ENCODE assay signal across 25 cellular contexts in genomic region chr1:67005068-67005467, GRCh38. TPM values are rescaled to one million over a fixed set of nuclear protein-coding genes. Genes with fewer than 3 reads are reported as not detected.
DNase-seq lines count a peak whose midpoint lies in the region; ATAC-seq lines count a peak whose summit lies in the region.
"Had no signal": no experiment of that assay in that cellular context is flagged by ENCODE, and none has a peak within 500 bp of the region (broad histone marks: within the 10 kb centered on the region; RNA-seq: fewer than 3 reads in every experiment).

No MANE protein-coding gene starts in this region.

- H3K36me3 ChIP-seq in SJCRH30: peaks cover 16% of the 10 kb centered on the region

- H3K27me3 Mint-ChIP-seq in naive thymus-derived CD8-positive, alpha-beta T cell: no peaks in the 10 kb centered on the region
- H3K27me3 Mint-ChIP-seq: brain; CD4-positive, alpha-beta T cell; stimulated activated naive CD8-positive, alpha-beta T cell treated with anti-CD3 and anti-CD28 coated beads, Interleukin-15, Interleukin-2, amounts not matched to agents 100 ng/mL and 50 ng/mL, for 24 hours had no signal

- H3K9me3 ChIP-seq in SJCRH30 (replicated peaks): no peaks in the 10 kb centered on the region
- H3K9me3 ChIP-seq: transverse colon had no signal

- H3K9me3 Mint-ChIP-seq in naive thymus-derived CD8-positive, alpha-beta T cell: peaks cover 0 to 2% (median 0%) of the 10 kb centered on the region in 9 donors
- H3K9me3 Mint-ChIP-seq: CD4-positive, alpha-beta T cell; stimulated activated naive CD8-positive, alpha-beta T cell treated with anti-CD3 and anti-CD28 coated beads, Interleukin-15, Interleukin-2, amounts not matched to agents 100 ng/mL and 50 ng/mL, for 24 hours; T-helper 2 cell treated with Interferon-gamma antibody and Interleukin-4, amounts not matched to agents 5 μg/mL and 100 μg/mL, for 36 hours had no signal

- no peaks in the 10 kb centered on the region for H3K27me3 ChIP-seq in SJCRH30
- H3K27me3 ChIP-seq: transverse colon had no signal

- DNase-seq in COLO668 (lab: John Stamatoyannopoulos, UW; ENCODE audit: unreplicated experiment): peak; percentile 49
- DNase-seq in NCI-H1092 (lab: John Stamatoyannopoulos, UW): peak; percentile 17
- peak; percentile 10 to 31 for DNase-seq in SJCRH30
- no peak for DNase-seq in naive thymus-derived CD8-positive, alpha-beta T cell
- no peak for DNase-seq in dermis blood vessel endothelial cell
- no peak for DNase-seq in NCI-H82 (lab: John Stamatoyannopoulos, UW)
- DNase-seq in NK-92 (lab: John Stamatoyannopoulos, UW; ENCODE audit: unreplicated experiment): no peak
- no peak for DNase-seq in NCI-H1048 (lab: John Stamatoyannopoulos, UW)
- DNase-seq: activated CD8-positive, alpha-beta memory T cell treated with anti-CD3 and anti-CD28 coated beads, Interleukin-2, amount 50 U/mL, for 4 hours; activated effector memory CD4-positive, alpha-beta T cell treated with Interleukin-2 at 50 U/mL for 16 hours; CD4-positive, alpha-beta T cell; DMS79 treated with DMSO at 0.1 percent for 48 hours; effector memory CD4-positive, alpha-beta T cell; foreskin melanocyte; islet precursor cell; stimulated activated CD4-positive, alpha-beta T cell treated with anti-CD3 and anti-CD28 coated beads, Interleukin-12 subunit alpha, Interleukin-12 subunit beta, amount 100 ng/mL, for 4 hours; stimulated activated CD4-positive, alpha-beta T cell treated with anti-CD3 and anti-CD28 coated beads, Interleukin-4, amount 100 ng/mL, for 4 hours; transverse colon had no signal

- H3K27ac Mint-ChIP-seq in naive thymus-derived CD8-positive, alpha-beta T cell: peak overlapping the region in 6 of 10 donors; percentile 4 to 75 (median 36)
- H3K27ac Mint-ChIP-seq: CD4-positive, alpha-beta T cell; stimulated activated naive CD8-positive, alpha-beta T cell treated with anti-CD3 and anti-CD28 coated beads, Interleukin-15, Interleukin-2, amounts not matched to agents 100 ng/mL and 50 ng/mL, for 24 hours; T-helper 2 cell treated with Interferon-gamma antibody and Interleukin-4, amounts not matched to agents 5 μg/mL and 100 μg/mL, for 36 hours had no signal

- H3K4me1 Mint-ChIP-seq in naive thymus-derived CD8-positive, alpha-beta T cell: peaks cover 4 to 13% (median 8%) of the 10 kb centered on the region in 4 donors
- H3K4me1 Mint-ChIP-seq: brain had no signal

- H3K4me3 Mint-ChIP-seq in naive thymus-derived CD8-positive, alpha-beta T cell: no peak overlapping the region
- H3K4me3 Mint-ChIP-seq: brain; CD4-positive, alpha-beta T cell; stimulated activated naive CD8-positive, alpha-beta T cell treated with anti-CD3 and anti-CD28 coated beads, Interleukin-15, Interleukin-2, amounts not matched to agents 100 ng/mL and 50 ng/mL, for 24 hours; T-helper 2 cell treated with Interferon-gamma antibody and Interleukin-4, amounts not matched to agents 5 μg/mL and 100 μg/mL, for 36 hours had no signal

- POLR2A ChIA-PET in naive thymus-derived CD8-positive, alpha-beta T cell (lab: Charles Lee): no interaction called here

- peaks cover 8 to 80% (median 9%) of the 10 kb centered on the region in 3 donors for H3K36me3 Mint-ChIP-seq in naive thymus-derived CD8-positive, alpha-beta T cell

- H3K4me1 ChIP-seq in SJCRH30: peaks cover 19% of the 10 kb centered on the region

- H3K27ac ChIP-seq in SJCRH30: no peak overlapping the region
- H3K27ac ChIP-seq: SK-N-MC, transverse colon, VCaP had no signal

- H3K4me3 ChIP-seq in SJCRH30: no peak overlapping the region
- H3K4me3 ChIP-seq: GM12878, lung, SK-N-MC, transverse colon had no signal

- ATAC-seq in naive thymus-derived CD8-positive, alpha-beta T cell: no peak
- ATAC-seq: GM12878 had no signal

RNA-seq across cellular contexts. Expression of gene SLC35D1, which starts 48.9 kb away (rescaled TPM):
- 18.7 and 19.6 TPM in 2 replicates for total RNA-seq in SJCRH30 (2014; rRNA removed; shearing (Covaris generic))
- 10 to 100 TPM; 22.2 to 22.8 TPM for total RNA-seq in naive thymus-derived CD8-positive, alpha-beta T cell
- polyA plus RNA-seq in naive thymus-derived CD8-positive, alpha-beta T cell: 1 to 10 TPM; 4.6 to 6.2 (median 5.7) TPM
- total RNA-seq in dermis blood vessel endothelial cell: 5.9 and 7.0 TPM in 2 replicates

Comparison
In these comparisons a context has a peak if more than half of its experiments do, and no peak if none do; other contexts are left out.
1. DNase-seq: peak in COLO668 (single experiment), NCI-H1092 (single experiment) and SJCRH30 (2 of 2); none in naive thymus-derived CD8-positive, alpha-beta T cell (0 of 10), dermis blood vessel endothelial cell (single experiment), NCI-H82 (single experiment), NK-92 (single experiment) and NCI-H1048 (single experiment).